Comparison of ENCODE assay signal across 13 cellular contexts in the genomic region with DNA sequence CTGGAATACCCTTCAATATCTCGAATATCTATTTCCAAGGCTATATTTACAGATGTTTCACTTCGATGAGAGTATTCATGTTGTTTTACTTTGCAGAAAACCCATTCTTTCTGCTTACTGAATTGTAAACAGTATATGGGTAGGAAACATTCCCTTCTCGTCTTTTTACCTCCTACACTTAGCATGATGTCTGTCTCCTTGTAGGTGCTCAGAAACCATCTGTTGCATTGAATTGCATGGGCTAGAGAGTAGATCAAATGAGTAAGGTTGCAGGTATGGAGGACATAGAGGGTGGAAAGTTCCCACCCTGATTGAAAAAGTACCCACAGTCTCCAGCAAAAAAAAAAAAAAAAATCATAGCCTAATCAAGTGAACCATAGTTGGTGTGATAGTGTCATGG. TPM values are rescaled to one million over a fixed set of nuclear protein-coding genes. Genes with fewer than 3 reads are reported as not detected.
A peak's percentile ranks its signal among the peaks of the same experiment; 100 is the strongest.
DNase-seq lines count a peak whose midpoint lies in the region; ATAC-seq, FAIRE-seq and TF ChIP-seq lines count a peak whose summit lies in the region.
"Had no signal": no experiment of that assay in that cellular context is flagged by ENCODE, and none has a peak within 500 bp of the region (broad histone marks: within the 10 kb centered on the region; RNA-seq: fewer than 3 reads in every experiment).

No MANE protein-coding gene starts in this region.

- no peak overlapping the region for H2AFZ ChIP-seq in GM12878 (ENCODE audit: control insufficient read depth, low read depth, low read length)
- H2AFZ ChIP-seq: PC-9 had no signal

- no peaks in the 10 kb centered on the region for H3K27me3 Mint-ChIP-seq in CD8-positive, alpha-beta T cell (ENCODE audit: low read depth)
- no peaks in the 10 kb centered on the region for H3K27me3 Mint-ChIP-seq in IgD-negative memory B cell

- peaks cover 38% of the 10 kb centered on the region for H3K4me1 Mint-ChIP-seq in CD8-positive, alpha-beta T cell (ENCODE audit: low read depth)
- peaks cover 29 to 43% (median 33%) of the 10 kb centered on the region in 3 donors for H3K4me1 Mint-ChIP-seq in IgD-negative memory B cell

- no peaks in the 10 kb centered on the region for H3K9me3 Mint-ChIP-seq in CD8-positive, alpha-beta T cell
- H3K9me3 Mint-ChIP-seq in IgD-negative memory B cell: no peaks in the 10 kb centered on the region

- TF ChIP-seq POLR2A in GM12878 (IDR thresholded peaks at IDR 0.05; ENCODE audit: low read depth, low read length): no peak

- peaks cover 14% of the 10 kb centered on the region for H3K36me3 ChIP-seq in CD8-positive, alpha-beta T cell (ENCODE audit: insufficient read depth, low read length)
- no peaks in the 10 kb centered on the region; a peak in 1 of 4 replicates for H3K36me3 ChIP-seq in GM12878 (ENCODE audit: control insufficient read depth in 2 of 2, insufficient read depth in 2 of 2, low read length in 1 of 2)
- H3K36me3 ChIP-seq in neutrophil: peaks cover 32% of the 10 kb centered on the region
- H3K36me3 ChIP-seq in BE2C: no peaks in the 10 kb centered on the region

- no peak for TF ChIP-seq CTCF in CD8-positive, alpha-beta T cell (IDR thresholded peaks at IDR 0.05)
- TF ChIP-seq CTCF in GM12878 (IDR thresholded peaks at IDR 0.05 in 2 of 3, conservative IDR thresholded peaks at IDR 0.05 in 1 of 3; ENCODE audit: control insufficient read depth in 2 of 3, extremely low read depth in 1 of 3, insufficient read depth in 1 of 3, low read depth in 3 of 3, low read length in 3 of 3): no peak
- no peak for TF ChIP-seq CTCF in neutrophil (IDR thresholded peaks at IDR 0.05)
- TF ChIP-seq CTCF in BE2C (IDR thresholded peaks at IDR 0.05; ENCODE audit: low read depth, low read length): no peak

- H3K4me2 ChIP-seq in GM12878 (ENCODE audit: control insufficient read depth, insufficient read depth): peak overlapping the region; percentile 90
- H3K4me2 ChIP-seq: PC-9 had no signal

- peak overlapping the region; percentile 99 for H3K9ac ChIP-seq in GM12878 (ENCODE audit: control insufficient read depth, insufficient read depth, low read length)

- peak; percentile 4 for ATAC-seq in CD8-positive, alpha-beta T cell
- peak; percentile 5 for ATAC-seq in GM12878
- no peak for ATAC-seq in GM21786 (IDR thresholded peaks at IDR 0.05; ENCODE audit: unreplicated experiment)
- no peak for ATAC-seq in GM19397 (IDR thresholded peaks at IDR 0.05; ENCODE audit: unreplicated experiment)

- peak overlapping the region; percentile 91 for H3K4me3 Mint-ChIP-seq in CD8-positive, alpha-beta T cell
- peak overlapping the region; percentile 89 to 99 (median 98) for H3K4me3 Mint-ChIP-seq in IgD-negative memory B cell

- peaks cover 16% of the 10 kb centered on the region for H3K4me1 ChIP-seq in CD8-positive, alpha-beta T cell (ENCODE audit: insufficient read depth, low read length)
- H3K4me1 ChIP-seq in GM12878 (ENCODE audit: control insufficient read depth, insufficient read depth, low read length) (peaks cover 8% of the 10 kb centered on the region; the same call in 1 of the 2 replicates), neutrophil (ENCODE audit: control insufficient read depth in 1 of 2, insufficient read depth in 1 of 2, low read depth in 1 of 2, low read length in 1 of 2) (peaks cover 55 to 64% of the 10 kb centered on the region in 2 experiments), BE2C (no peaks in the 10 kb centered on the region)

- SMC1A ChIA-PET in GM12878 (lab: Charles Lee; ENCODE audit: uncharacterized antibody, unreplicated experiment): interaction anchor here (1.2 to 2.7 kb wide), 8 partner anchors 8 to 115 kb away, joined by 3 to 52 read pairs (median 19); partner anchors contain the start of gene ERMN

- H4K20me1 ChIP-seq in GM12878 (ENCODE audit: control insufficient read depth, insufficient read depth): no peaks in the 10 kb centered on the region

- intact Hi-C loops in CD8-positive, alpha-beta T cell (cut with DNase I, micrococcal nuclease): loop anchor here (1.0 to 10.0 kb wide), 6 partner anchors 9 to 1107 kb away; partner anchors contain the start of genes NR4A2 (in 2 of the 2), ACVR1 (in 1 of the 2), ACVR1C (in 1 of the 2) and CCDC148 (in 1 of the 2)
- intact Hi-C loops in GM12878 (cut with micrococcal nuclease; ENCODE audit: unreplicated experiment): loop anchor here (2.0 to 5.0 kb wide), 3 partner anchors 40 to 1099 kb away; no protein-coding TSS in a partner anchor

- H3K27me3 ChIP-seq in CD8-positive, alpha-beta T cell (ENCODE audit: insufficient read depth, low read length): no peaks in the 10 kb centered on the region
- H3K27me3 ChIP-seq in GM12878 (replicated peaks in 1 of 2; ENCODE audit: control insufficient read depth in 2 of 2, insufficient read depth in 2 of 2, low read length in 1 of 2): no peaks in the 10 kb centered on the region
- no peaks in the 10 kb centered on the region for H3K27me3 ChIP-seq in neutrophil
- no peaks in the 10 kb centered on the region for H3K27me3 ChIP-seq in BE2C

- WGBS in GM12878 (ENCODE audit: insufficient coverage, insufficient replicate concordance, low lambda C conversion rate, missing lambda C conversion rate): 0% methylated on average over 3 of the region's 3 CpGs

- RAD21 ChIA-PET in GM12878 (lab: Charles Lee; ENCODE audit: unreplicated experiment): interaction anchor here (1.6 to 7.8 kb wide), 8 partner anchors 26 to 115 kb away, joined by 5 to 125 read pairs (median 30); partner anchors contain the start of gene ERMN

- no peaks in the 10 kb centered on the region for H3K9me3 ChIP-seq in CD8-positive, alpha-beta T cell (ENCODE audit: low read length)
- no peaks in the 10 kb centered on the region for H3K9me3 ChIP-seq in GM12878 (replicated peaks; ENCODE audit: control insufficient read depth, insufficient read depth, low read length)
- no peaks in the 10 kb centered on the region for H3K9me3 ChIP-seq in neutrophil
- H3K9me3 ChIP-seq in BE2C: no peaks in the 10 kb centered on the region

- FAIRE-seq in GM12878 (lab: Jason Lieb, UNC): no peak
- FAIRE-seq: islet of Langerhans had no signal

- in situ Hi-C loops in GM12878 (cut with MboI): no loop called here

- POLR2A ChIA-PET in CD8-positive, alpha-beta T cell (lab: Charles Lee): interaction anchor here (0.6 to 7.3 kb wide), 6 partner anchors 9 to 569 kb away, joined by 3 to 83 read pairs (median 16); no protein-coding TSS in a partner anchor
- POLR2A ChIA-PET in GM12878 (lab: Charles Lee): interaction anchor here (1.5 to 7.6 kb wide), 6 partner anchors 16 to 112 kb away, joined by 3 to 90 read pairs (median 12); no protein-coding TSS in a partner anchor

- peak overlapping the region; percentile 88 for H3K27ac ChIP-seq in CD8-positive, alpha-beta T cell (ENCODE audit: low read depth, low read length)
- H3K27ac ChIP-seq in GM12878 (ENCODE audit: control insufficient read depth, insufficient read depth) (peak overlapping the region; percentile 98), neutrophil (peak overlapping the region; percentile 99)
- H3K27ac ChIP-seq: PC-9 had no signal

- TF ChIP-seq EP300 in GM12878 (IDR thresholded peaks at IDR 0.05; ENCODE audit: borderline replicate concordance in 1 of 2, control insufficient read depth in 1 of 2, low read depth in 2 of 2, low read length in 2 of 2): no peak

- peak overlapping the region; percentile 98 for H3K27ac Mint-ChIP-seq in CD8-positive, alpha-beta T cell
- peak overlapping the region; percentile 87 to 98 (median 98) for H3K27ac Mint-ChIP-seq in IgD-negative memory B cell

- H3K4me3 ChIP-seq in CD8-positive, alpha-beta T cell (ENCODE audit: low read depth, low read length): peak overlapping the region; percentile 80
- peak overlapping the region; percentile 90 for H3K4me3 ChIP-seq in GM12878
- peak overlapping the region; percentile 75 to 83 for H3K4me3 ChIP-seq in neutrophil (ENCODE audit: low read depth in 1 of 2, low read length in 1 of 2)
- no peak overlapping the region for H3K4me3 ChIP-seq in BE2C (ENCODE audit: low read depth, low read length)
- H3K4me3 ChIP-seq: PC-9 had no signal

- CTCF ChIA-PET in CD8-positive, alpha-beta T cell (lab: Charles Lee): interaction anchor here (1.0 to 17.8 kb wide), 4 partner anchors 16 to 110 kb away, joined by 3 to 303 read pairs (median 4); partner anchors contain the start of gene ERMN
- CTCF ChIA-PET in GM12878 (lab: Yijun Ruan, JAX): interaction anchor here (1.6 to 14.2 kb wide), 6 partner anchors 21 to 140 kb away, joined by 5 to 208 read pairs (median 10); partner anchors contain the start of gene ERMN

- H3K36me3 Mint-ChIP-seq in CD8-positive, alpha-beta T cell: peaks cover 73% of the 10 kb centered on the region
- H3K36me3 Mint-ChIP-seq in IgD-negative memory B cell: peaks cover 19% of the 10 kb centered on the region

- DNase-seq in CD8-positive, alpha-beta T cell: no peak
- no peak for DNase-seq in GM12878 (ENCODE audit: low read depth, low spot score)
- DNase-seq in BE2C: no peak
- no peak for DNase-seq in NOMO-1 treated with DMSO at 0.1 percent for 48 hours (lab: John Stamatoyannopoulos, UW; ENCODE audit: unreplicated experiment)
- DNase-seq: Calu3, HCEC 1CT, NCI-H2107, PC-9 had no signal

- BruUV-seq in GM12878 (replicated peaks; lab: Mats Ljungman, UMichigan): no TSS peak

- no peak for TF ChIP-seq RAD21 in GM12878 (IDR thresholded peaks at IDR 0.05; ENCODE audit: insufficient read depth, low read depth, low read length)

- H3K79me2 ChIP-seq in GM12878 (ENCODE audit: control insufficient read depth, insufficient read depth, low read length): peaks cover 87% of the 10 kb centered on the region

RNA-seq across cellular contexts. Expression of gene CYTIP, which starts 1.8 kb away (rescaled TPM):
- 100 to 1,000 TPM; 425 to 430 TPM for total RNA-seq in CD8-positive, alpha-beta T cell
- 83.6 TPM for polyA plus RNA-seq in IgD-negative memory B cell
- 245 and 264 TPM in 2 replicates for total RNA-seq in GM12878 (2013; cell fraction: nucleolus; rRNA removed)
- total RNA-seq in GM12878 (2014; rRNA removed): 73.6 and 74.4 TPM in 2 replicates
- 94.2 and 97.1 TPM in 2 replicates for total RNA-seq in GM12878 (2014; rRNA removed; fragmentation: Illumina TruSeq; extraction: Trizol)
- total RNA-seq in GM12878 (2021): 63.7 and 64.9 TPM in 2 replicates
- 86.9 TPM for polyA plus RNA-seq in GM12878 (2011; ENCODE audit: low read depth)
- polyA plus RNA-seq in GM12878 (2011; rRNA removed): 178 and 213 TPM in 2 replicates
- 88.3 and 124 TPM in 2 replicates for polyA plus RNA-seq in GM12878 (2011; cell fraction: cytosol; rRNA removed)
- 57.7 and 73.8 TPM in 2 replicates for polyA plus RNA-seq in GM12878 (2011; cell fraction: nucleus; rRNA removed)
- 92.3 and 147 TPM in 2 replicates for polyA plus RNA-seq in GM12878 (2012)
- polyA plus RNA-seq in GM12878 (2014; fragmentation: Illumina TruSeq; extraction: Trizol): 71.4 and 99.2 TPM in 2 replicates
- polyA plus RNA-seq in GM12878 (2014; fragmentation: Nextera tagmentation; extraction: Ambion mirVana): 10 to 100 TPM; 71.6 to 75.4 TPM
- 51.2 and 55.1 TPM in 2 replicates for polyA plus RNA-seq in GM12878 (2014; rRNA removed)
- polyA plus RNA-seq in GM12878 (2016; fragmentation: Nextera tagmentation; extraction: Ambion mirVana): 10 to 100 TPM; 73.2 to 76.5 TPM
- 173 and 213 TPM in 2 replicates for polyA minus RNA-seq in GM12878 (2011; rRNA and poly(A)+ RNA removed)
- 103 TPM in 2 replicates for polyA minus RNA-seq in GM12878 (2011; cell fraction: cytosol; rRNA and poly(A)+ RNA removed)
- polyA minus RNA-seq in GM12878 (2011; cell fraction: nucleus; rRNA and poly(A)+ RNA removed): 449 and 546 TPM in 2 replicates
- polyA plus RNA-seq in BE2C (2012; ENCODE audit: insufficient read depth, insufficient read length, low read depth): not detected
- total RNA-seq: Calu3, PC-9 had no signal

Comparison
In these comparisons a context has a peak if more than half of its experiments do, and no peak if none do; other contexts are left out.
1. ATAC-seq: peak in CD8-positive, alpha-beta T cell (single experiment) and GM12878 (single experiment); none in GM21786 (single experiment) and GM19397 (single experiment).
2. Peak in every context shown above with its lines, with median percentiles within 50 percentile points of each other: H3K27ac ChIP-seq.